Comparison of ENCODE assay signal across 8 cellular contexts in genomic region chr7:27166475-27167169, GRCh38. TPM values are rescaled to one million over a fixed set of nuclear protein-coding genes. Genes with fewer than 3 reads are reported as not detected.
DNase-seq lines count a peak whose midpoint lies in the region; ATAC-seq, FAIRE-seq and TF ChIP-seq lines count a peak whose summit lies in the region.

No MANE protein-coding gene starts in this region.

- TF ChIP-seq CTCF in IMR-90 (conservative IDR thresholded peaks at IDR 0.05; ENCODE audit: low read depth, low read length) (no peak), endothelial cell of umbilical vein (IDR thresholded peaks at IDR 0.05; ENCODE audit: extremely low read depth in 1 of 2, insufficient read depth in 1 of 2, low read depth in 1 of 2, low read length in 2 of 2) (no peak), ovary (IDR thresholded peaks at IDR 0.05) (no peak), GM20000 (IDR thresholded peaks at IDR 0.05; ENCODE audit: extremely low read depth, missing control alignments) (no peak)

- peaks cover 7% of the 10 kb centered on the region; the same call in 1 of the 2 replicates for H4K20me1 ChIP-seq in IMR-90 (ENCODE audit: insufficient read depth, low read length)
- no peaks in the 10 kb centered on the region for H4K20me1 ChIP-seq in endothelial cell of umbilical vein (replicated peaks; ENCODE audit: control insufficient read depth, extremely low read depth, insufficient read depth, low read length)

- no peak overlapping the region for H2AK5ac ChIP-seq in IMR-90 (ENCODE audit: low read depth, low read length)

- peak overlapping the region in 4 of 8 donors; percentile 57 to 83 (median 68) for H3K27ac Mint-ChIP-seq in CD8-positive, alpha-beta memory T cell
- no peak overlapping the region for H3K27ac Mint-ChIP-seq in activated T-helper 17 cell treated with anti-CD3 and anti-CD28 coated beads, Interleukin-2, amount 50 U/mL, for 72 hours

- H4K5ac ChIP-seq in IMR-90 (ENCODE audit: low read depth, low read length) = no peak overlapping the region

- no peak overlapping the region for H4K91ac ChIP-seq in IMR-90 (ENCODE audit: insufficient read depth, low read depth, low read length)

- peaks cover 98% of the 10 kb centered on the region for H3K79me2 ChIP-seq in endothelial cell of umbilical vein (ENCODE audit: control insufficient read depth, insufficient read depth, low read length)

- H3K36me3 ChIP-seq in CD8-positive, alpha-beta memory T cell (ENCODE audit: insufficient read depth, low read length) = no peaks in the 10 kb centered on the region
- H3K36me3 ChIP-seq in IMR-90 (ENCODE audit: control insufficient read depth, insufficient read depth, low read length) = no peaks in the 10 kb centered on the region
- peaks cover 3 to 7% of the 10 kb centered on the region in 2 experiments for H3K36me3 ChIP-seq in endothelial cell of umbilical vein (ENCODE audit: control insufficient read depth in 2 of 2, extremely low read depth in 1 of 2, insufficient read depth in 2 of 2, low read length in 2 of 2)
- no peaks in the 10 kb centered on the region for H3K36me3 ChIP-seq in ovary

- H3K4ac ChIP-seq in IMR-90 (ENCODE audit: low read depth, low read length) = no peak overlapping the region

- peaks cover 88 to 89% of the 10 kb centered on the region in 2 donors for H3K27me3 Mint-ChIP-seq in CD8-positive, alpha-beta memory T cell
- peaks cover 63% of the 10 kb centered on the region for H3K27me3 Mint-ChIP-seq in activated T-helper 17 cell treated with anti-CD3 and anti-CD28 coated beads, Interleukin-2, amount 50 U/mL, for 72 hours

- no peak overlapping the region for H3K23ac ChIP-seq in IMR-90 (ENCODE audit: low read depth, low read length)

- no peak overlapping the region for H2AK9ac ChIP-seq in IMR-90 (replicated peaks; ENCODE audit: low read depth, low read length, poor library complexity)

- H3K56ac ChIP-seq in IMR-90 (ENCODE audit: extremely low read depth, insufficient read depth, low read length) = no peak overlapping the region

- H2AFZ ChIP-seq in IMR-90 (replicated peaks; ENCODE audit: low read length, poor library complexity) = peak overlapping the region; percentile 67
- H2AFZ ChIP-seq in endothelial cell of umbilical vein (ENCODE audit: low read depth, low read length) = no peak overlapping the region

- H2BK5ac ChIP-seq in IMR-90 (ENCODE audit: low read depth, low read length, poor library complexity, severe bottlenecking) = no peak overlapping the region

- no peak overlapping the region for H3K27ac ChIP-seq in CD8-positive, alpha-beta memory T cell (ENCODE audit: low read depth, low read length)
- no peak overlapping the region for H3K27ac ChIP-seq in IMR-90 (ENCODE audit: insufficient read depth, low read length)
- peak overlapping the region; percentile 91 for H3K27ac ChIP-seq in endothelial cell of umbilical vein (ENCODE audit: insufficient read depth, low read depth, low read length)
- H3K27ac ChIP-seq in ovary = no peak overlapping the region

- no peak for TF ChIP-seq EP300 in ovary (IDR thresholded peaks at IDR 0.05)

- peaks cover 31% of the 10 kb centered on the region for H3K4me1 ChIP-seq in CD8-positive, alpha-beta memory T cell (ENCODE audit: insufficient read depth, low read length)
- no peaks in the 10 kb centered on the region for H3K4me1 ChIP-seq in IMR-90 (ENCODE audit: control insufficient read depth, insufficient read depth, low read length)
- peaks cover 37% of the 10 kb centered on the region for H3K4me1 ChIP-seq in endothelial cell of umbilical vein (ENCODE audit: control insufficient read depth, extremely low read depth, insufficient read depth, low read length)
- H3K4me1 ChIP-seq in ovary (ENCODE audit: insufficient read depth) = no peaks in the 10 kb centered on the region

- H3K9me3 Mint-ChIP-seq in CD8-positive, alpha-beta memory T cell = peaks cover 0 to 9% (median 0%) of the 10 kb centered on the region in 5 donors
- H3K9me3 Mint-ChIP-seq in activated T-helper 17 cell treated with anti-CD3 and anti-CD28 coated beads, Interleukin-2, amount 50 U/mL, for 72 hours = no peaks in the 10 kb centered on the region

- intact Hi-C loops in IMR-90 (cut with micrococcal nuclease) = loop anchor here (10.0 kb wide), 1 partner anchor 1912 kb away; no protein-coding TSS in a partner anchor
- intact Hi-C loops in endothelial cell of umbilical vein (cut with micrococcal nuclease) = no loop called here
- intact Hi-C loops in ovary (cut with DNase I) = loop anchor here in 3 of 4 donors (5.0 to 10.0 kb wide), 3 partner anchors 792 to 1282 kb away; no protein-coding TSS in a partner anchor
- intact Hi-C loops in sciatic nerve (cut with DNase I) = no loop called here

- no peak overlapping the region for H2BK15ac ChIP-seq in IMR-90 (ENCODE audit: low read depth, low read length)

- H3K79me1 ChIP-seq in IMR-90 (ENCODE audit: low read depth in 1 of 2, low read length in 2 of 2) = no peaks in the 10 kb centered on the region

- CTCF ChIA-PET in CD8-positive, alpha-beta memory T cell (lab: Charles Lee) = interaction anchor here (0.9 to 1.8 kb wide), 6 partner anchors 9 to 485 kb away, joined by 3 to 5 read pairs (median 4); partner anchors contain the start of genes HOXA3 and HOXA7
- CTCF ChIA-PET in IMR-90 (lab: Yijun Ruan, JAX) = interaction anchor here (1.0 to 1.6 kb wide), 2 partner anchors 16 to 30 kb away, joined by 3 read pairs; no protein-coding TSS in a partner anchor
- CTCF ChIA-PET in endothelial cell of umbilical vein (lab: Charles Lee) = interaction anchor here (0.8 to 7.4 kb wide), 13 partner anchors 8 to 930 kb away, joined by 3 to 86 read pairs (median 4); partner anchors contain the start of gene HOXA3

- peak in 1 of 5 donors; percentile 37 for DNase-seq in CD8-positive, alpha-beta memory T cell
- no peak for DNase-seq in IMR-90
- DNase-seq in endothelial cell of umbilical vein (ENCODE audit: low read depth, low spot score) = no peak
- no peak for DNase-seq in ovary
- DNase-seq in sciatic nerve (ENCODE audit: low spot score) = no peak
- no peak for DNase-seq in GM20000 (ENCODE audit: low spot score)

- H4K8ac ChIP-seq in IMR-90 (ENCODE audit: low read depth in 2 of 2, low read length in 2 of 2) = no peak overlapping the region

- no peak overlapping the region for H2BK120ac ChIP-seq in IMR-90 (ENCODE audit: low read depth, low read length)

- in situ Hi-C loops in IMR-90 (cut with MboI; ENCODE audit: low sequenced_read_pairs) = no loop called here

- no peaks in the 10 kb centered on the region for H3K36me3 Mint-ChIP-seq in CD8-positive, alpha-beta memory T cell
- peaks cover 15% of the 10 kb centered on the region for H3K36me3 Mint-ChIP-seq in activated T-helper 17 cell treated with anti-CD3 and anti-CD28 coated beads, Interleukin-2, amount 50 U/mL, for 72 hours (ENCODE audit: low read depth)

- H3K4me3 Mint-ChIP-seq in CD8-positive, alpha-beta memory T cell = peak overlapping the region in 6 of 7 donors; percentile 8 to 71 (median 41)
- no peak overlapping the region for H3K4me3 Mint-ChIP-seq in activated T-helper 17 cell treated with anti-CD3 and anti-CD28 coated beads, Interleukin-2, amount 50 U/mL, for 72 hours

- no peaks in the 10 kb centered on the region for H3K9me3 ChIP-seq in CD8-positive, alpha-beta memory T cell (ENCODE audit: low read length)
- peaks cover 21% of the 10 kb centered on the region for H3K9me3 ChIP-seq in IMR-90 (ENCODE audit: control insufficient read depth, insufficient read depth, low read length)
- no peaks in the 10 kb centered on the region for H3K9me3 ChIP-seq in endothelial cell of umbilical vein (replicated peaks; ENCODE audit: control insufficient read depth, insufficient read depth, low read length)
- H3K9me3 ChIP-seq in ovary = no peaks in the 10 kb centered on the region

- H3K4me3 ChIP-seq in CD8-positive, alpha-beta memory T cell (ENCODE audit: low read length) = no peak overlapping the region
- H3K4me3 ChIP-seq in IMR-90 (ENCODE audit: insufficient read depth, low read depth, low read length) (no peak overlapping the region), endothelial cell of umbilical vein (replicated peaks in 1 of 3; ENCODE audit: insufficient read depth in 1 of 3, low read depth in 1 of 3, low read length in 3 of 3) (peak overlapping the region; percentile 31 to 98 (median 63)), ovary (peak overlapping the region; percentile 53)

- no peak for TF ChIP-seq POLR2A in IMR-90 (IDR thresholded peaks at IDR 0.05; ENCODE audit: low read depth, low read length)
- TF ChIP-seq POLR2A in endothelial cell of umbilical vein (IDR thresholded peaks at IDR 0.05; ENCODE audit: low read depth, low read length) = no peak
- no peak for TF ChIP-seq POLR2A in ovary (IDR thresholded peaks at IDR 0.05)

- dilution Hi-C loops in IMR-90 (cut with HindIII; ENCODE audit: low sequenced_read_pairs, unreplicated experiment) = no loop called here
- dilution Hi-C loops in endothelial cell of umbilical vein (cut with MboI; ENCODE audit: extremely low pct_ligation_motif_present, low sequenced_read_pairs) = loop anchor here (10.0 to 25.0 kb wide), 3 partner anchors 312 to 979 kb away; no protein-coding TSS in a partner anchor

- H3K18ac ChIP-seq in IMR-90 (ENCODE audit: low read depth, low read length) = no peak overlapping the region

- POLR2A ChIA-PET in CD8-positive, alpha-beta memory T cell (lab: Charles Lee) = interaction anchor here (0.6 kb wide), 1 partner anchor 18 kb away, joined by 4 read pairs; the partner anchor contains the start of gene HOXA11
- POLR2A ChIA-PET in IMR-90 (lab: Charles Lee; ENCODE audit: unreplicated experiment) = no interaction called here
- POLR2A ChIA-PET in endothelial cell of umbilical vein (lab: Charles Lee) = interaction anchor here (1.6 to 1.8 kb wide), 4 partner anchors 13 to 23 kb away, joined by 3 to 8 read pairs (median 5); partner anchors contain the start of genes HOXA11, HOXA3 and HOXA5

- peaks cover 93% of the 10 kb centered on the region for H3K27me3 ChIP-seq in CD8-positive, alpha-beta memory T cell (ENCODE audit: insufficient read depth, low read length, poor library complexity, severe bottlenecking)
- H3K27me3 ChIP-seq in IMR-90 (ENCODE audit: control insufficient read depth, insufficient read depth, low read length) = peaks cover 82% of the 10 kb centered on the region
- no peaks in the 10 kb centered on the region for H3K27me3 ChIP-seq in endothelial cell of umbilical vein (ENCODE audit: control insufficient read depth in 2 of 2, insufficient read depth in 2 of 2, low read length in 2 of 2)
- H3K27me3 ChIP-seq in ovary = peaks cover 22% of the 10 kb centered on the region

- H3K9me1 ChIP-seq in IMR-90 (ENCODE audit: insufficient read depth, low read length) (no peaks in the 10 kb centered on the region), endothelial cell of umbilical vein (replicated peaks; ENCODE audit: control insufficient read depth, extremely low read depth, insufficient read depth, low read length) (no peaks in the 10 kb centered on the region)

- H3K4me2 ChIP-seq in IMR-90 (ENCODE audit: low read depth, low read length) = no peak overlapping the region
- peak overlapping the region; percentile 70 for H3K4me2 ChIP-seq in endothelial cell of umbilical vein (ENCODE audit: insufficient read depth, low read length)

- H2BK20ac ChIP-seq in IMR-90 (ENCODE audit: low read depth, low read length) = no peak overlapping the region

- TF ChIP-seq RAD21 in IMR-90 (IDR thresholded peaks at IDR 0.05; ENCODE audit: low read length) = no peak

- ATAC-seq in IMR-90 (ENCODE audit: low read depth) (no peak), HG03025 (IDR thresholded peaks at IDR 0.05; ENCODE audit: low FRiP score, unreplicated experiment) (no peak), sciatic nerve (no peak)
- ATAC-seq in activated T-helper 17 cell treated with anti-CD3 and anti-CD28 coated beads, Interleukin-2, amount 50 U/mL, for 72 hours (replicated peaks) = no peak

- H3K9ac ChIP-seq in IMR-90 (ENCODE audit: low read depth, low read length) (no peak overlapping the region), endothelial cell of umbilical vein (replicated peaks; ENCODE audit: extremely low read depth, insufficient read depth, low read length) (peak overlapping the region; percentile 85)

- BruUV-seq in IMR-90 (replicated peaks; lab: Mats Ljungman, UMichigan) = no TSS peak
- no TSS peak for BruUV-seq in endothelial cell of umbilical vein (replicated peaks; lab: Mats Ljungman, UMichigan)

- WGBS in IMR-90 (ENCODE audit: extremely low coverage in 2 of 2, insufficient read length in 1 of 2), 2 experiments = 47% methylated on average over 3 of the region's 41 CpGs; no CpG with 5 or more reads in 1 of the 2 experiments
- 17 to 37% (median 21%) methylated on average over 41 of the region's 41 CpGs for WGBS in ovary, 3 donors

- H3K4me1 Mint-ChIP-seq in CD8-positive, alpha-beta memory T cell = peaks cover 17 to 32% (median 22%) of the 10 kb centered on the region in 3 donors
- peaks cover 10% of the 10 kb centered on the region for H3K4me1 Mint-ChIP-seq in activated T-helper 17 cell treated with anti-CD3 and anti-CD28 coated beads, Interleukin-2, amount 50 U/mL, for 72 hours

- FAIRE-seq in endothelial cell of umbilical vein (lab: Jason Lieb, UNC) = no peak

- no peak overlapping the region for H3K14ac ChIP-seq in IMR-90 (replicated peaks; ENCODE audit: low read depth, low read length)

RNA-seq across cellular contexts. Expression of gene HOXA9, which starts 1.3 kb away (rescaled TPM):
- total RNA-seq in CD8-positive, alpha-beta memory T cell = not detected
- polyA plus RNA-seq in CD8-positive, alpha-beta memory T cell = not detected
- total RNA-seq in IMR-90 (2012; rRNA removed) (0.18 and 0.28 TPM in 2 replicates), endothelial cell of umbilical vein (61.6 and 62.9 TPM in 2 replicates), ovary (1 to 10 TPM in 1 of 7 donors, under 1 TPM in 5, not detected in 1; 0.12 to 1.0 (median 0.57) TPM), sciatic nerve (7.1 TPM)
- polyA plus RNA-seq in IMR-90 (2012; rRNA removed) (0.32 and 0.59 TPM in 2 replicates), endothelial cell of umbilical vein (47.2 and 84.1 TPM in 2 replicates), ovary (1 to 10 TPM in 1 of 2 donors, under 1 TPM in 1; 0.22 to 2.5 TPM)
- polyA plus RNA-seq in IMR-90 (2012; cell fraction: cytosol; rRNA removed) = 0.10 and 0.26 TPM in 2 replicates
- 0.59 and 0.63 TPM in 2 replicates for polyA plus RNA-seq in IMR-90 (2012; cell fraction: nucleus; rRNA removed; ENCODE audit: low replicate concordance)
- polyA plus RNA-seq in endothelial cell of umbilical vein (2011; cell fraction: cytosol; rRNA removed) = 44.6 and 46.3 TPM in 2 replicates
- polyA plus RNA-seq in endothelial cell of umbilical vein (2011; cell fraction: nucleus; rRNA removed) = 94.3 and 108 TPM in 2 replicates
- 32.3 and 47.7 TPM in 2 replicates for polyA plus RNA-seq in endothelial cell of umbilical vein (2012)
- 8.0 and 11.3 TPM in 2 replicates for polyA minus RNA-seq in endothelial cell of umbilical vein
- not detected for polyA minus RNA-seq in endothelial cell of umbilical vein (2011; cell fraction: cytosol; rRNA and poly(A)+ RNA removed)
- 14.0 and 22.7 TPM in 2 replicates for polyA minus RNA-seq in endothelial cell of umbilical vein (2011; cell fraction: nucleus; rRNA and poly(A)+ RNA removed)
- not detected for total RNA-seq in activated T-helper 17 cell treated with anti-CD3 and anti-CD28 coated beads, Interleukin-2, amount 50 U/mL, for 72 hours

RNA-seq across cellular contexts. Expression of gene HOXA10, which starts 7.5 kb away (rescaled TPM):
- not detected for total RNA-seq in CD8-positive, alpha-beta memory T cell
- 0.09 TPM for polyA plus RNA-seq in CD8-positive, alpha-beta memory T cell
- total RNA-seq in IMR-90 (2012; rRNA removed) = 0.18 and 0.28 TPM in 2 replicates
- 0.10 TPM in 2 replicates for polyA plus RNA-seq in IMR-90 (2012; rRNA removed)
- polyA plus RNA-seq in IMR-90 (2012; cell fraction: cytosol; rRNA removed) = 0.05 and 0.30 TPM in 2 replicates
- 0.04 and 0.19 TPM in 2 replicates for polyA plus RNA-seq in IMR-90 (2012; cell fraction: nucleus; rRNA removed; ENCODE audit: low replicate concordance)
- total RNA-seq in endothelial cell of umbilical vein = 24.4 and 27.6 TPM in 2 replicates
- polyA plus RNA-seq in endothelial cell of umbilical vein = 23.7 and 30.3 TPM in 2 replicates
- polyA plus RNA-seq in endothelial cell of umbilical vein (2011; cell fraction: cytosol; rRNA removed) = 15.8 and 19.0 TPM in 2 replicates
- polyA plus RNA-seq in endothelial cell of umbilical vein (2011; cell fraction: nucleus; rRNA removed) = 16.7 TPM in 2 replicates
- polyA plus RNA-seq in endothelial cell of umbilical vein (2012) = 15.1 and 20.3 TPM in 2 replicates
- polyA minus RNA-seq in endothelial cell of umbilical vein = 24.4 and 30.3 TPM in 2 replicates
- polyA minus RNA-seq in endothelial cell of umbilical vein (2011; cell fraction: cytosol; rRNA and poly(A)+ RNA removed) = 3.2 TPM
- 8.0 and 9.1 TPM in 2 replicates for polyA minus RNA-seq in endothelial cell of umbilical vein (2011; cell fraction: nucleus; rRNA and poly(A)+ RNA removed)
- 1 to 10 TPM in 3 of 7 donors, under 1 TPM in 3, not detected in 1; 0.25 to 2.0 (median 0.91) TPM for total RNA-seq in ovary
- polyA plus RNA-seq in ovary = 1 to 10 TPM in 1 of 2 donors, under 1 TPM in 1; 0.34 to 2.8 TPM
- total RNA-seq in activated T-helper 17 cell treated with anti-CD3 and anti-CD28 coated beads, Interleukin-2, amount 50 U/mL, for 72 hours = not detected
- total RNA-seq in sciatic nerve = 11.2 TPM

RNA-seq across cellular contexts. Expression of gene HOXA7, which starts 10.1 kb away (rescaled TPM):
- total RNA-seq in CD8-positive, alpha-beta memory T cell = not detected
- polyA plus RNA-seq in CD8-positive, alpha-beta memory T cell = not detected
- under 0.01 and 0.18 TPM in 2 replicates for total RNA-seq in IMR-90 (2012; rRNA removed)
- polyA plus RNA-seq in IMR-90 (2012; rRNA removed) = 1.7 TPM in 2 replicates
- polyA plus RNA-seq in IMR-90 (2012; cell fraction: cytosol; rRNA removed) = 2.0 and 2.2 TPM in 2 replicates
- 0.51 and 0.71 TPM in 2 replicates for polyA plus RNA-seq in IMR-90 (2012; cell fraction: nucleus; rRNA removed; ENCODE audit: low replicate concordance)
- 15.6 and 18.5 TPM in 2 replicates for total RNA-seq in endothelial cell of umbilical vein
- 16.9 and 18.1 TPM in 2 replicates for polyA plus RNA-seq in endothelial cell of umbilical vein
- 13.0 and 13.8 TPM in 2 replicates for polyA plus RNA-seq in endothelial cell of umbilical vein (2011; cell fraction: cytosol; rRNA removed)
- polyA plus RNA-seq in endothelial cell of umbilical vein (2011; cell fraction: nucleus; rRNA removed) = 5.6 and 8.3 TPM in 2 replicates
- polyA plus RNA-seq in endothelial cell of umbilical vein (2012) = 13.9 and 16.0 TPM in 2 replicates
- polyA minus RNA-seq in endothelial cell of umbilical vein = 8.6 and 9.4 TPM in 2 replicates
- 5.9 TPM for polyA minus RNA-seq in endothelial cell of umbilical vein (2011; cell fraction: cytosol; rRNA and poly(A)+ RNA removed)
- polyA minus RNA-seq in endothelial cell of umbilical vein (2011; cell fraction: nucleus; rRNA and poly(A)+ RNA removed) = 3.8 and 4.1 TPM in 2 replicates
- total RNA-seq in ovary = 1 to 10 TPM in 3 of 7 donors, under 1 TPM in 4; 0.23 to 4.5 (median 0.75) TPM
- polyA plus RNA-seq in ovary = 1 to 10 TPM in 1 of 2 donors, under 1 TPM in 1; 0.53 to 4.1 TPM
- not detected for total RNA-seq in activated T-helper 17 cell treated with anti-CD3 and anti-CD28 coated beads, Interleukin-2, amount 50 U/mL, for 72 hours
- 6.2 TPM for total RNA-seq in sciatic nerve

RNA-seq across cellular contexts. Expression of gene HOXA3, which starts 14.2 kb away (rescaled TPM):
- not detected for total RNA-seq in CD8-positive, alpha-beta memory T cell
- not detected for polyA plus RNA-seq in CD8-positive, alpha-beta memory T cell
- total RNA-seq in IMR-90 (2012; rRNA removed) = 0.83 and 0.90 TPM in 2 replicates
- polyA plus RNA-seq in IMR-90 (2012; rRNA removed) = 5.4 and 8.8 TPM in 2 replicates
- 4.3 and 8.1 TPM in 2 replicates for polyA plus RNA-seq in IMR-90 (2012; cell fraction: cytosol; rRNA removed)
- polyA plus RNA-seq in IMR-90 (2012; cell fraction: nucleus; rRNA removed; ENCODE audit: low replicate concordance) = 17.8 and 28.7 TPM in 2 replicates
- 12.0 and 14.0 TPM in 2 replicates for total RNA-seq in endothelial cell of umbilical vein
- 4.2 and 4.7 TPM in 2 replicates for polyA plus RNA-seq in endothelial cell of umbilical vein
- 1.5 and 2.4 TPM in 2 replicates for polyA plus RNA-seq in endothelial cell of umbilical vein (2011; cell fraction: cytosol; rRNA removed)
- 14.0 and 14.1 TPM in 2 replicates for polyA plus RNA-seq in endothelial cell of umbilical vein (2011; cell fraction: nucleus; rRNA removed)
- polyA plus RNA-seq in endothelial cell of umbilical vein (2012) = 4.6 and 5.6 TPM in 2 replicates
- polyA minus RNA-seq in endothelial cell of umbilical vein = 1.6 and 2.0 TPM in 2 replicates
- not detected for polyA minus RNA-seq in endothelial cell of umbilical vein (2011; cell fraction: cytosol; rRNA and poly(A)+ RNA removed)
- 7.1 and 20.1 TPM in 2 replicates for polyA minus RNA-seq in endothelial cell of umbilical vein (2011; cell fraction: nucleus; rRNA and poly(A)+ RNA removed)
- total RNA-seq in ovary = 10 to 100 TPM in 2 of 7 donors, 1 to 10 TPM in 3, under 1 TPM in 2; 0.36 to 50.9 (median 1.3) TPM
- 1 to 10 TPM; 2.3 to 3.4 TPM for polyA plus RNA-seq in ovary
- total RNA-seq in activated T-helper 17 cell treated with anti-CD3 and anti-CD28 coated beads, Interleukin-2, amount 50 U/mL, for 72 hours = not detected
- total RNA-seq in sciatic nerve = 20.9 TPM

RNA-seq across cellular contexts. Expression of gene HOXA11, which starts 18.4 kb away (rescaled TPM):
- total RNA-seq in CD8-positive, alpha-beta memory T cell = not detected
- polyA plus RNA-seq in CD8-positive, alpha-beta memory T cell = not detected
- total RNA-seq in IMR-90 (2012; rRNA removed) = not detected in 2 replicates
- polyA plus RNA-seq in IMR-90 (2012; rRNA removed) = 0.04 and 0.05 TPM in 2 replicates
- 0.05 TPM in 1 of 2 replicates, not detected in the other for polyA plus RNA-seq in IMR-90 (2012; cell fraction: cytosol; rRNA removed)
- 0.04 TPM in 1 of 2 replicates, not detected in the other for polyA plus RNA-seq in IMR-90 (2012; cell fraction: nucleus; rRNA removed; ENCODE audit: low replicate concordance)
- total RNA-seq in endothelial cell of umbilical vein = 15.2 and 16.7 TPM in 2 replicates
- polyA plus RNA-seq in endothelial cell of umbilical vein = 10.4 and 10.8 TPM in 2 replicates
- polyA plus RNA-seq in endothelial cell of umbilical vein (2011; cell fraction: cytosol; rRNA removed) = 8.2 and 9.7 TPM in 2 replicates
- 4.6 and 5.5 TPM in 2 replicates for polyA plus RNA-seq in endothelial cell of umbilical vein (2011; cell fraction: nucleus; rRNA removed)
- 11.6 TPM in 2 replicates for polyA plus RNA-seq in endothelial cell of umbilical vein (2012)
- 6.6 and 8.6 TPM in 2 replicates for polyA minus RNA-seq in endothelial cell of umbilical vein
- 2.8 TPM for polyA minus RNA-seq in endothelial cell of umbilical vein (2011; cell fraction: cytosol; rRNA and poly(A)+ RNA removed)
- polyA minus RNA-seq in endothelial cell of umbilical vein (2011; cell fraction: nucleus; rRNA and poly(A)+ RNA removed) = 3.6 and 3.7 TPM in 2 replicates
- total RNA-seq in ovary = 1 to 10 TPM in 3 of 7 donors, under 1 TPM in 1, not detected in 3; 0.23 to 2.0 (median 1.5) TPM
- under 1 TPM; 0.11 to 0.65 TPM for polyA plus RNA-seq in ovary
- not detected for total RNA-seq in activated T-helper 17 cell treated with anti-CD3 and anti-CD28 coated beads, Interleukin-2, amount 50 U/mL, for 72 hours
- total RNA-seq in sciatic nerve = 1.3 TPM

Comparison
In these comparisons a context has a peak if more than half of its experiments do, and no peak if none do; other contexts are left out.
1. H3K4me3 ChIP-seq: peak in endothelial cell of umbilical vein (3 of 3) and ovary (single experiment); none in CD8-positive, alpha-beta memory T cell (single experiment) and IMR-90 (single experiment).
2. intact Hi-C loops: an anchor here in IMR-90 (10.0 kb wide) and ovary (5.0 to 10.0 kb wide); none called in endothelial cell of umbilical vein and sciatic nerve.